ENCODE assay signal across 12 cellular contexts in the genomic region with DNA sequence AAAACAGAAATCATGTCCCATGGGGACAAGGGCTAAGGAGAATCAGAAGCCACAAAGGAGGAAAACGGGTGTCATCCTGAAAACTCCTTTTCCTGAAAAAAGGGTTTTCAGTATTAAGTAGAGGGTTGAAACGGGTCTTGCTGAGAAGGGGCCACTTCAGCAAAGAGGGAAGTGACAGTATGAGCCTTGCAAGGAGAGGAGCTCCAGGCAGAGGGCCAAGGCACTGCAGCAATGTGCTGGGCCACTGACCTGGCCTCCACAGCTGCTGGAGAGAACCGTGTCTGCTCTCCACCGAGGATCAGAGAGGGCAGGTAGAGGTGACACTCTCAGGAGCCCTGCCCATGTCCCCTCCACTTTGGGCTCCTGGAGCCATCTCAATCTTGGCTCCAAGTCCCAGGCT.
DNase-seq lines count a peak whose midpoint lies in the region; ATAC-seq and TF ChIP-seq lines count a peak whose summit lies in the region.
"Had no signal": no experiment of that assay in that cellular context is flagged by ENCODE, and none has a peak within 500 bp of the region (broad histone marks: within the 10 kb centered on the region; RNA-seq: fewer than 3 reads in every experiment).

No MANE protein-coding gene starts in this region.

- H3K4me1 ChIP-seq in SJCRH30, result peaks cover 18% of the 10 kb centered on the region
- H3K4me1 ChIP-seq in left ventricle myocardium inferior, result peaks cover 26% of the 10 kb centered on the region

- no peak for DNase-seq in activated naive CD8-positive, alpha-beta T cell treated with anti-CD3 and anti-CD28 coated beads for 36 hours
- DNase-seq in activated naive CD8-positive, alpha-beta T cell treated with anti-CD3 and anti-CD28 coated beads, Interleukin-2, amount 50 U/mL, for 24 hours, result no peak
- DNase-seq in SJCRH30 (peak; percentile 47 to 55), left ventricle myocardium inferior (peak; percentile 48), RKO (ENCODE audit: low spot score) (no peak), DMS53 (lab: John Stamatoyannopoulos, UW) (no peak)
- no peak for DNase-seq in stimulated activated effector memory CD8-positive, alpha-beta T cell treated with anti-CD3 and anti-CD28 coated beads, Interleukin-12 subunit alpha, Interleukin-12 subunit beta, amount 100 ng/mL, for 72 hours (ENCODE audit: low spot score in 2 of 2)
- DNase-seq: activated CD4-positive, CD25-positive, alpha-beta regulatory T cell treated with anti-CD3 and anti-CD28 coated beads, Interleukin-2, amount 50 U/mL, for 72 hours; cerebellar nuclear complex; nephron progenitor cell; Peyer's patch had no signal

- ATAC-seq in activated naive CD8-positive, alpha-beta T cell treated with anti-CD3 and anti-CD28 coated beads, Interleukin-2, amount 50 U/mL, for 24 hours, result no peak
- ATAC-seq in stimulated activated effector memory CD8-positive, alpha-beta T cell treated with anti-CD3 and anti-CD28 coated beads, Interleukin-12 subunit alpha, Interleukin-12 subunit beta, amount 100 ng/mL, for 72 hours, result no peak
- ATAC-seq in GM19455 (IDR thresholded peaks at IDR 0.05; ENCODE audit: unreplicated experiment), result no peak

- intact Hi-C loops in left ventricle myocardium inferior (cut with micrococcal nuclease), result no loop called here

- TF ChIP-seq CTCF in left ventricle myocardium inferior (IDR thresholded peaks at IDR 0.05; ENCODE audit: borderline replicate concordance), result no peak

- peaks cover 54% of the 10 kb centered on the region for H3K36me3 ChIP-seq in SJCRH30
- peaks cover 47% of the 10 kb centered on the region for H3K36me3 ChIP-seq in left ventricle myocardium inferior

- H3K4me1 Mint-ChIP-seq in activated naive CD8-positive, alpha-beta T cell treated with anti-CD3 and anti-CD28 coated beads for 36 hours, result peaks cover 25% of the 10 kb centered on the region
- H3K4me1 Mint-ChIP-seq in activated naive CD8-positive, alpha-beta T cell treated with anti-CD3 and anti-CD28 coated beads, Interleukin-2, amount 50 U/mL, for 24 hours, result peaks cover 47% of the 10 kb centered on the region
- H3K4me1 Mint-ChIP-seq in stimulated activated effector memory CD8-positive, alpha-beta T cell treated with anti-CD3 and anti-CD28 coated beads, Interleukin-12 subunit alpha, Interleukin-12 subunit beta, amount 100 ng/mL, for 72 hours, result peaks cover 89% of the 10 kb centered on the region

- no peak overlapping the region for H3K4me3 Mint-ChIP-seq in activated naive CD8-positive, alpha-beta T cell treated with anti-CD3 and anti-CD28 coated beads for 36 hours
- no peak overlapping the region for H3K4me3 Mint-ChIP-seq in activated naive CD8-positive, alpha-beta T cell treated with anti-CD3 and anti-CD28 coated beads, Interleukin-2, amount 50 U/mL, for 24 hours
- H3K4me3 Mint-ChIP-seq in stimulated activated effector memory CD8-positive, alpha-beta T cell treated with anti-CD3 and anti-CD28 coated beads, Interleukin-12 subunit alpha, Interleukin-12 subunit beta, amount 100 ng/mL, for 72 hours, result peak overlapping the region; percentile 76
- H3K4me3 Mint-ChIP-seq: nephron progenitor cell had no signal

- H3K9me3 ChIP-seq in SJCRH30 (replicated peaks), result no peaks in the 10 kb centered on the region
- H3K9me3 ChIP-seq in left ventricle myocardium inferior (replicated peaks), result peaks cover 6% of the 10 kb centered on the region
- H3K9me3 ChIP-seq: Peyer's patch had no signal

- H3K27ac Mint-ChIP-seq in activated naive CD8-positive, alpha-beta T cell treated with anti-CD3 and anti-CD28 coated beads for 36 hours, result peak overlapping the region; percentile 0
- no peak overlapping the region for H3K27ac Mint-ChIP-seq in activated naive CD8-positive, alpha-beta T cell treated with anti-CD3 and anti-CD28 coated beads, Interleukin-2, amount 50 U/mL, for 24 hours
- peak overlapping the region; percentile 18 for H3K27ac Mint-ChIP-seq in stimulated activated effector memory CD8-positive, alpha-beta T cell treated with anti-CD3 and anti-CD28 coated beads, Interleukin-12 subunit alpha, Interleukin-12 subunit beta, amount 100 ng/mL, for 72 hours
- H3K27ac Mint-ChIP-seq: nephron progenitor cell had no signal

- no peaks in the 10 kb centered on the region for H3K27me3 Mint-ChIP-seq in activated naive CD8-positive, alpha-beta T cell treated with anti-CD3 and anti-CD28 coated beads for 36 hours
- no peaks in the 10 kb centered on the region for H3K27me3 Mint-ChIP-seq in activated naive CD8-positive, alpha-beta T cell treated with anti-CD3 and anti-CD28 coated beads, Interleukin-2, amount 50 U/mL, for 24 hours

- peaks cover 48% of the 10 kb centered on the region for H3K36me3 Mint-ChIP-seq in activated naive CD8-positive, alpha-beta T cell treated with anti-CD3 and anti-CD28 coated beads for 36 hours
- H3K36me3 Mint-ChIP-seq in activated naive CD8-positive, alpha-beta T cell treated with anti-CD3 and anti-CD28 coated beads, Interleukin-2, amount 50 U/mL, for 24 hours (ENCODE audit: low read depth), result peaks cover 47% of the 10 kb centered on the region
- peaks cover 52% of the 10 kb centered on the region for H3K36me3 Mint-ChIP-seq in stimulated activated effector memory CD8-positive, alpha-beta T cell treated with anti-CD3 and anti-CD28 coated beads, Interleukin-12 subunit alpha, Interleukin-12 subunit beta, amount 100 ng/mL, for 72 hours

- peaks cover 5% of the 10 kb centered on the region for H3K9me3 Mint-ChIP-seq in activated naive CD8-positive, alpha-beta T cell treated with anti-CD3 and anti-CD28 coated beads for 36 hours
- H3K9me3 Mint-ChIP-seq in activated naive CD8-positive, alpha-beta T cell treated with anti-CD3 and anti-CD28 coated beads, Interleukin-2, amount 50 U/mL, for 24 hours, result peaks cover 3% of the 10 kb centered on the region
- H3K9me3 Mint-ChIP-seq in stimulated activated effector memory CD8-positive, alpha-beta T cell treated with anti-CD3 and anti-CD28 coated beads, Interleukin-12 subunit alpha, Interleukin-12 subunit beta, amount 100 ng/mL, for 72 hours, result peaks cover 12% of the 10 kb centered on the region

- H3K27ac ChIP-seq in SJCRH30 (no peak overlapping the region; the same call in 1 of the 2 replicates), left ventricle myocardium inferior (replicated peaks) (peak overlapping the region; percentile 1)
- H3K27ac ChIP-seq: Peyer's patch had no signal

- H3K27me3 ChIP-seq in SJCRH30 (no peaks in the 10 kb centered on the region), left ventricle myocardium inferior (ENCODE audit: low read depth) (no peaks in the 10 kb centered on the region)
- H3K27me3 ChIP-seq: Peyer's patch had no signal

- H3K4me3 ChIP-seq in SJCRH30, result no peak overlapping the region
- no peak overlapping the region for H3K4me3 ChIP-seq in left ventricle myocardium inferior
- H3K4me3 ChIP-seq: Peyer's patch had no signal

Comparison
In these comparisons a context has a peak if more than half of its experiments do, and no peak if none do; other contexts are left out.
1. DNase-seq: peak in SJCRH30 (2 of 2) and left ventricle myocardium inferior (single experiment); none in activated naive CD8-positive, alpha-beta T cell treated with anti-CD3 and anti-CD28 coated beads for 36 hours (single experiment), activated naive CD8-positive, alpha-beta T cell treated with anti-CD3 and anti-CD28 coated beads, Interleukin-2, amount 50 U/mL, for 24 hours (single experiment), stimulated activated effector memory CD8-positive, alpha-beta T cell treated with anti-CD3 and anti-CD28 coated beads, Interleukin-12 subunit alpha, Interleukin-12 subunit beta, amount 100 ng/mL, for 72 hours (0 of 2), RKO (single experiment) and DMS53 (single experiment).